Comparison of ENCODE assay signal across 8 cellular contexts in the genomic region with DNA sequence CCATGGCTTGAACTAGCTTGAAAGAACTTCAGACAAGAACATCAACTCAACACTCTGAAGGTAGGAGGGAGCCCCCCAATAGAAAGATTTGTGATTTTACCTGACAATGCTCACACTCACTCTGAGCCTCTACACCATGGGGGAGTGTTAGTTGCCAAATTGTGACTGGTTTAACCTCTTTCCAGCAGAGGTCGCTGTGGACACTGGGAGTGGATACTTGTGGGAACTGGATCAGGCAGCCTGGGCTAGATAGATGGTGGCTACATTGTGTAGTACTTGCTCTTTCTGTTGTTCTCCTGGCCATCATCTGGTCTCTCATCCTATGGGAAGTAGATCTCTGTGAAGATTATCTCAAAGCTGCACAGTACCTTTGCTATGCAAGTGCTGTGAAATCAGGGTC. TPM values are rescaled to one million over a fixed set of nuclear protein-coding genes. Genes with fewer than 3 reads are reported as not detected.
DNase-seq lines count a peak whose midpoint lies in the region; ATAC-seq, FAIRE-seq and TF ChIP-seq lines count a peak whose summit lies in the region.

No MANE protein-coding gene starts in this region.

- H3K9me3 Mint-ChIP-seq in H9: no peaks in the 10 kb centered on the region; a peak in 1 of 5 replicates
- no peaks in the 10 kb centered on the region for H3K9me3 Mint-ChIP-seq in activated naive CD8-positive, alpha-beta T cell treated with anti-CD3 and anti-CD28 coated beads for 36 hours

- H3K4me1 ChIP-seq in H9 (ENCODE audit: insufficient read depth, low read length): no peaks in the 10 kb centered on the region

- H3K4ac ChIP-seq in H9 (ENCODE audit: low read depth, low read length): no peak overlapping the region

- no peak overlapping the region for H3K56ac ChIP-seq in H9 (ENCODE audit: insufficient read length, low read depth, low read length)

- no peak overlapping the region for H3K18ac ChIP-seq in H9 (ENCODE audit: insufficient read length, low read depth, low read length)

- no peak overlapping the region for H3K27ac ChIP-seq in H9 (ENCODE audit: insufficient read length, low read depth, low read length)

- H3K27me3 Mint-ChIP-seq in H9 (ENCODE audit: low read depth): peaks cover 44% of the 10 kb centered on the region
- peaks cover 47% of the 10 kb centered on the region for H3K27me3 Mint-ChIP-seq in activated naive CD8-positive, alpha-beta T cell treated with anti-CD3 and anti-CD28 coated beads for 36 hours

- H2BK20ac ChIP-seq in H9 (ENCODE audit: low read depth, low read length, poor library complexity, severe bottlenecking): no peak overlapping the region

- no peak overlapping the region for H2BK120ac ChIP-seq in H9 (ENCODE audit: low read depth, low read length, poor library complexity, severe bottlenecking)

- no peaks in the 10 kb centered on the region; a peak in 1 of 7 replicates for H3K36me3 Mint-ChIP-seq in H9 (ENCODE audit: insufficient read depth in 1 of 3, low read depth in 3 of 3)
- no peaks in the 10 kb centered on the region for H3K36me3 Mint-ChIP-seq in activated naive CD8-positive, alpha-beta T cell treated with anti-CD3 and anti-CD28 coated beads for 36 hours

- H2AK5ac ChIP-seq in H9 (ENCODE audit: insufficient read length, low read length): no peak overlapping the region

- FAIRE-seq in D721Med (lab: Jason Lieb, UNC) (no peak), RCC 7860 (lab: Jason Lieb, UNC) (no peak)

- DNase-seq in D721Med (ENCODE audit: insufficient read length, low spot score) (peak; percentile 19), H9 (peak; percentile 74), NCI-H345 (lab: John Stamatoyannopoulos, UW) (peak; percentile 74), left kidney (ENCODE audit: low read depth, low spot score) (peak; percentile 86), RCC 7860 (ENCODE audit: low spot score) (no peak)
- peak; percentile 46 for DNase-seq in activated naive CD8-positive, alpha-beta T cell treated with anti-CD3 and anti-CD28 coated beads for 36 hours

- H2BK12ac ChIP-seq in H9 (ENCODE audit: insufficient read length, low read depth, low read length): no peak overlapping the region

- WGBS in H9 (ENCODE audit: extremely low coverage, insufficient read length, low lambda C conversion rate): no CpG with 5 or more reads among the region's 1 CpG

- peaks cover 11% of the 10 kb centered on the region; the same call in 1 of the 2 replicates for H3K27me3 ChIP-seq in H9 (ENCODE audit: insufficient read depth, low read length)

- no peak for ATAC-seq in GM19035 (IDR thresholded peaks at IDR 0.05; ENCODE audit: unreplicated experiment)
- ATAC-seq in HG02938 (IDR thresholded peaks at IDR 0.05; ENCODE audit: unreplicated experiment): no peak

- no peak overlapping the region for H3K9ac ChIP-seq in H9 (ENCODE audit: extremely low read depth, insufficient read length, low read length)

- no peak overlapping the region for H3K23ac ChIP-seq in H9 (ENCODE audit: insufficient read length, low read depth, low read length)

- no peak overlapping the region for H4K8ac ChIP-seq in H9 (replicated peaks; ENCODE audit: insufficient read length, low read depth, low read length)

- H3K9me3 ChIP-seq in H9 (ENCODE audit: control insufficient read depth, low read depth, low read length): no peaks in the 10 kb centered on the region

- H3K23me2 ChIP-seq in H9 (ENCODE audit: insufficient read length, low read depth, low read length, poor library complexity, severe bottlenecking): peaks cover 10% of the 10 kb centered on the region

- H2BK15ac ChIP-seq in H9 (ENCODE audit: low read depth, low read length): no peak overlapping the region

- H3K4me1 Mint-ChIP-seq in H9: peaks cover 5 to 20% of the 10 kb centered on the region in 2 experiments
- peaks cover 8% of the 10 kb centered on the region for H3K4me1 Mint-ChIP-seq in activated naive CD8-positive, alpha-beta T cell treated with anti-CD3 and anti-CD28 coated beads for 36 hours

- H2AFZ ChIP-seq in H9 (ENCODE audit: low read length): no peak overlapping the region

- peak; percentile 76 for TF ChIP-seq CTCF in D721Med (IDR thresholded peaks at IDR 0.05; ENCODE audit: insufficient read depth, missing control alignments)
- peak; percentile 90 for TF ChIP-seq CTCF in H9 (conservative IDR thresholded peaks at IDR 0.05)

- no peaks in the 10 kb centered on the region for H4K20me1 ChIP-seq in H9 (ENCODE audit: control insufficient read depth, insufficient read depth, insufficient read length)

- H3K14ac ChIP-seq in H9 (ENCODE audit: insufficient read depth, low read length): no peak overlapping the region

- H2BK5ac ChIP-seq in H9 (ENCODE audit: insufficient read length, low read length): no peak overlapping the region

- H3K79me2 ChIP-seq in H9 (ENCODE audit: insufficient read depth, low read length): no peaks in the 10 kb centered on the region

- no peaks in the 10 kb centered on the region for H3K79me1 ChIP-seq in H9 (ENCODE audit: insufficient read depth, low read depth, low read length, poor library complexity, severe bottlenecking)

- H3K4me2 ChIP-seq in H9 (ENCODE audit: insufficient read depth, insufficient read length, low read length): no peak overlapping the region

- no peak overlapping the region for H4K5ac ChIP-seq in H9 (ENCODE audit: insufficient read length, low read depth, low read length)

- no peak overlapping the region for H3K27ac Mint-ChIP-seq in H9
- H3K27ac Mint-ChIP-seq in activated naive CD8-positive, alpha-beta T cell treated with anti-CD3 and anti-CD28 coated beads for 36 hours: no peak overlapping the region

- H3K4me3 Mint-ChIP-seq in H9: no peak overlapping the region
- H3K4me3 Mint-ChIP-seq in activated naive CD8-positive, alpha-beta T cell treated with anti-CD3 and anti-CD28 coated beads for 36 hours: no peak overlapping the region

- no peak overlapping the region for H3T11ph ChIP-seq in H9 (ENCODE audit: low read length)

- H4K91ac ChIP-seq in H9 (ENCODE audit: insufficient read length, low read depth, low read length): no peak overlapping the region

RNA-seq across cellular contexts. Expression of gene SMPD3, which starts 2.9 kb away (rescaled TPM):
- total RNA-seq in H9 (2021): 0.70 and 0.94 TPM in 2 replicates
- total RNA-seq in activated naive CD8-positive, alpha-beta T cell treated with anti-CD3 and anti-CD28 coated beads for 36 hours: under 1 TPM; 0.06 to 0.16 TPM
